ENCODE assay signal across 9 cellular contexts in genomic region chr2:118539290-118539689, GRCh38.
DNase-seq lines count a peak whose midpoint lies in the region; ATAC-seq and TF ChIP-seq lines count a peak whose summit lies in the region.
"Had no signal": no experiment of that assay in that cellular context is flagged by ENCODE, and none has a peak within 500 bp of the region (broad histone marks: within the 10 kb centered on the region; RNA-seq: fewer than 3 reads in every experiment).

No MANE protein-coding gene starts in this region.

- peak; percentile 52 for TF ChIP-seq CTCF in GM06990 (IDR thresholded peaks at IDR 0.05; ENCODE audit: insufficient read depth, low read length, poor library complexity, severe bottlenecking)
- peak; percentile 59 for TF ChIP-seq CTCF in neural progenitor cell (IDR thresholded peaks at IDR 0.05)

- ATAC-seq in HG03095 (IDR thresholded peaks at IDR 0.05; ENCODE audit: unreplicated experiment), result no peak

- no peaks in the 10 kb centered on the region for H3K4me1 ChIP-seq in Karpas-422 (ENCODE audit: low read length)
- H3K4me1 ChIP-seq in neural progenitor cell, result no peaks in the 10 kb centered on the region

- H3K79me2 ChIP-seq in Karpas-422 (ENCODE audit: low read length) (no peaks in the 10 kb centered on the region), neural progenitor cell (ENCODE audit: low read depth) (no peaks in the 10 kb centered on the region)

- no peaks in the 10 kb centered on the region for H3K4me1 Mint-ChIP-seq in neural progenitor cell
- no peaks in the 10 kb centered on the region for H3K4me1 Mint-ChIP-seq in activated naive CD4-positive, alpha-beta T cell treated with anti-CD3 and anti-CD28 coated beads, Interleukin-2, amount 10 ng/mL, durations not matched to agents 7 days and 5 days

- DNase-seq in GM06990 (ENCODE audit: extremely low read depth, insufficient read length), result no peak
- DNase-seq in Karpas-422, result peak; percentile 62
- peak; percentile 18 for DNase-seq in cerebellar cortex (ENCODE audit: low spot score)
- peak; percentile 31 for DNase-seq in neural progenitor cell (ENCODE audit: low spot score)
- DNase-seq in stimulated activated CD4-positive, alpha-beta T cell treated with anti-CD3 and anti-CD28 coated beads, Interleukin-2, amount 100 ng/mL, for 24 hours, result no peak
- DNase-seq in T-helper 2 cell, result no peak
- DNase-seq in activated naive CD4-positive, alpha-beta T cell treated with anti-CD3 and anti-CD28 coated beads, Interleukin-2, amount 10 ng/mL, durations not matched to agents 7 days and 5 days, result no peak
- DNase-seq: midbrain had no signal

- H3K9me3 ChIP-seq in Karpas-422 (ENCODE audit: low read length) (no peaks in the 10 kb centered on the region), neural progenitor cell (ENCODE audit: low read depth) (no peaks in the 10 kb centered on the region)

- CTCF ChIA-PET in activated naive CD4-positive, alpha-beta T cell treated with anti-CD3 and anti-CD28 coated beads, Interleukin-2, amount 10 ng/mL, durations not matched to agents 7 days and 5 days (lab: Charles Lee), result no interaction called here

- H3K27ac Mint-ChIP-seq in neural progenitor cell, result no peak overlapping the region
- H3K27ac Mint-ChIP-seq in activated naive CD4-positive, alpha-beta T cell treated with anti-CD3 and anti-CD28 coated beads, Interleukin-2, amount 10 ng/mL, durations not matched to agents 7 days and 5 days, result no peak overlapping the region

- H3K9me2 ChIP-seq in Karpas-422 (replicated peaks; ENCODE audit: insufficient read depth, low read length), result no peaks in the 10 kb centered on the region

- no peak overlapping the region for H3K4me2 ChIP-seq in Karpas-422 (ENCODE audit: low read depth, low read length, poor library complexity, severe bottlenecking)
- H3K4me2 ChIP-seq in neural progenitor cell, result no peak overlapping the region

- peaks cover 12% of the 10 kb centered on the region for H3K27me3 Mint-ChIP-seq in neural progenitor cell (ENCODE audit: insufficient read depth, low read depth)
- H3K27me3 Mint-ChIP-seq in activated naive CD4-positive, alpha-beta T cell treated with anti-CD3 and anti-CD28 coated beads, Interleukin-2, amount 10 ng/mL, durations not matched to agents 7 days and 5 days, result peaks cover 15% of the 10 kb centered on the region

- no peaks in the 10 kb centered on the region for H4K20me1 ChIP-seq in Karpas-422 (ENCODE audit: insufficient read depth, low read depth, low read length)
- H4K20me1 ChIP-seq in neural progenitor cell (ENCODE audit: low read depth), result no peaks in the 10 kb centered on the region

- H3K9ac ChIP-seq in Karpas-422 (ENCODE audit: low read length) (no peak overlapping the region), neural progenitor cell (no peak overlapping the region)

- H2AFZ ChIP-seq in Karpas-422 (ENCODE audit: low read length), result no peak overlapping the region
- H2AFZ ChIP-seq in neural progenitor cell (replicated peaks), result no peak overlapping the region

- H3K4me3 ChIP-seq in GM06990 (replicated peaks; ENCODE audit: low read depth, low read length) (no peak overlapping the region), Karpas-422 (ENCODE audit: low read length) (no peak overlapping the region), neural progenitor cell (no peak overlapping the region)

- no peak overlapping the region for H3K4me3 Mint-ChIP-seq in neural progenitor cell
- no peak overlapping the region for H3K4me3 Mint-ChIP-seq in activated naive CD4-positive, alpha-beta T cell treated with anti-CD3 and anti-CD28 coated beads, Interleukin-2, amount 10 ng/mL, durations not matched to agents 7 days and 5 days

- H3K36me3 ChIP-seq in GM06990 (ENCODE audit: control insufficient read depth, insufficient read depth, low read length) (no peaks in the 10 kb centered on the region), Karpas-422 (ENCODE audit: insufficient read depth, low read length) (no peaks in the 10 kb centered on the region), neural progenitor cell (no peaks in the 10 kb centered on the region)

- H3K27ac ChIP-seq in Karpas-422 (ENCODE audit: low read length) (no peak overlapping the region), neural progenitor cell (no peak overlapping the region)

- no peaks in the 10 kb centered on the region for H3F3A ChIP-seq in neural progenitor cell (ENCODE audit: low read depth)

- H3K9me3 Mint-ChIP-seq in neural progenitor cell, result peaks cover 11% of the 10 kb centered on the region
- H3K9me3 Mint-ChIP-seq in activated naive CD4-positive, alpha-beta T cell treated with anti-CD3 and anti-CD28 coated beads, Interleukin-2, amount 10 ng/mL, durations not matched to agents 7 days and 5 days, result no peaks in the 10 kb centered on the region

- peaks cover 3% of the 10 kb centered on the region for H3K36me3 Mint-ChIP-seq in neural progenitor cell
- no peaks in the 10 kb centered on the region for H3K36me3 Mint-ChIP-seq in activated naive CD4-positive, alpha-beta T cell treated with anti-CD3 and anti-CD28 coated beads, Interleukin-2, amount 10 ng/mL, durations not matched to agents 7 days and 5 days

- H3K27me3 ChIP-seq in GM06990 (replicated peaks; ENCODE audit: control insufficient read depth, insufficient read depth, low read length), result no peaks in the 10 kb centered on the region
- no peaks in the 10 kb centered on the region for H3K27me3 ChIP-seq in Karpas-422 (ENCODE audit: low read length)
- H3K27me3 ChIP-seq in neural progenitor cell, result no peaks in the 10 kb centered on the region

Comparison
In these comparisons a context has a peak if more than half of its experiments do, and no peak if none do; other contexts are left out.
1. DNase-seq: peak in Karpas-422 (single experiment), cerebellar cortex (single experiment) and neural progenitor cell (single experiment); none in GM06990 (single experiment), stimulated activated CD4-positive, alpha-beta T cell treated with anti-CD3 and anti-CD28 coated beads, Interleukin-2, amount 100 ng/mL, for 24 hours (0 of 2), T-helper 2 cell (0 of 5) and activated naive CD4-positive, alpha-beta T cell treated with anti-CD3 and anti-CD28 coated beads, Interleukin-2, amount 10 ng/mL, durations not matched to agents 7 days and 5 days (single experiment).